Comparison of ENCODE assay signal across 12 cellular contexts in genomic region chr10:110368002-110368401, GRCh38.
DNase-seq lines count a peak whose midpoint lies in the region; ATAC-seq and TF ChIP-seq lines count a peak whose summit lies in the region.
"Had no signal": no experiment of that assay in that cellular context is flagged by ENCODE, and none has a peak within 500 bp of the region (broad histone marks: within the 10 kb centered on the region; RNA-seq: fewer than 3 reads in every experiment).

No MANE protein-coding gene starts in this region.

- no peaks in the 10 kb centered on the region for H3K4me1 ChIP-seq in uterus

- TF ChIP-seq CTCF in HFFc6 (IDR thresholded peaks at IDR 0.05) (no peak), uterus (IDR thresholded peaks at IDR 0.05) (no peak)

- H3K9me3 Mint-ChIP-seq in activated T-cell treated with anti-CD3 and anti-CD28 coated beads, Interleukin-2, amount 50 U/mL, for 24 hours: no peaks in the 10 kb centered on the region
- H3K9me3 Mint-ChIP-seq in stimulated activated naive B cell treated with anti-CD40 and anti-IgM and Interleukin-4, amounts not matched to agents 10 μg/mL and 1 μg/mL and 100 μg/mL, for 72 hours: no peaks in the 10 kb centered on the region
- H3K9me3 Mint-ChIP-seq in HFFc6: no peaks in the 10 kb centered on the region
- H3K9me3 Mint-ChIP-seq: activated T-cell treated with anti-CD3 and anti-CD28 coated beads, Interleukin-2, amount 50 U/mL, for 4 hours had no signal

- peak; percentile 52 for ATAC-seq in HG02571 (IDR thresholded peaks at IDR 0.05; ENCODE audit: unreplicated experiment)
- ATAC-seq in stimulated activated naive B cell treated with anti-CD40 and anti-IgM and Interleukin-4, amounts not matched to agents 10 μg/mL and 1 μg/mL and 100 μg/mL, for 72 hours (replicated peaks): peak; percentile 82 to 84
- ATAC-seq: activated T-cell treated with anti-CD3 and anti-CD28 coated beads, Interleukin-2, amount 50 U/mL, for 4 hours had no signal

- peaks cover 72% of the 10 kb centered on the region for H3K4me1 Mint-ChIP-seq in activated T-cell treated with anti-CD3 and anti-CD28 coated beads, Interleukin-2, amount 50 U/mL, for 24 hours (ENCODE audit: low read depth)
- peaks cover 63 to 87% of the 10 kb centered on the region in 2 donors for H3K4me1 Mint-ChIP-seq in stimulated activated naive B cell treated with anti-CD40 and anti-IgM and Interleukin-4, amounts not matched to agents 10 μg/mL and 1 μg/mL and 100 μg/mL, for 72 hours
- H3K4me1 Mint-ChIP-seq in HFFc6 (ENCODE audit: low read depth): peaks cover 35% of the 10 kb centered on the region

- H3K4me3 ChIP-seq in uterus: no peak overlapping the region
- H3K4me3 ChIP-seq: spleen had no signal

- peak overlapping the region; percentile 33 for H3K27ac Mint-ChIP-seq in activated T-cell treated with anti-CD3 and anti-CD28 coated beads, Interleukin-2, amount 50 U/mL, for 24 hours
- H3K27ac Mint-ChIP-seq in stimulated activated naive B cell treated with anti-CD40 and anti-IgM and Interleukin-4, amounts not matched to agents 10 μg/mL and 1 μg/mL and 100 μg/mL, for 72 hours: peak overlapping the region; percentile 78
- no peak overlapping the region for H3K27ac Mint-ChIP-seq in HFFc6

- H3K27ac ChIP-seq in uterus: no peak overlapping the region
- H3K27ac ChIP-seq: spleen had no signal

- H3K9me3 ChIP-seq in uterus: no peaks in the 10 kb centered on the region
- H3K9me3 ChIP-seq: spleen had no signal

- no peaks in the 10 kb centered on the region for H3K27me3 Mint-ChIP-seq in activated T-cell treated with anti-CD3 and anti-CD28 coated beads, Interleukin-2, amount 50 U/mL, for 24 hours
- no peaks in the 10 kb centered on the region for H3K27me3 Mint-ChIP-seq in stimulated activated naive B cell treated with anti-CD40 and anti-IgM and Interleukin-4, amounts not matched to agents 10 μg/mL and 1 μg/mL and 100 μg/mL, for 72 hours
- peaks cover 2% of the 10 kb centered on the region; the same call in 1 of the 2 replicates for H3K27me3 Mint-ChIP-seq in HFFc6 (ENCODE audit: insufficient read depth)

- H3K4me3 Mint-ChIP-seq in activated T-cell treated with anti-CD3 and anti-CD28 coated beads, Interleukin-2, amount 50 U/mL, for 24 hours: no peak overlapping the region
- peak overlapping the region; percentile 33 to 44 for H3K4me3 Mint-ChIP-seq in stimulated activated naive B cell treated with anti-CD40 and anti-IgM and Interleukin-4, amounts not matched to agents 10 μg/mL and 1 μg/mL and 100 μg/mL, for 72 hours
- no peak overlapping the region for H3K4me3 Mint-ChIP-seq in HFFc6
- H3K4me3 Mint-ChIP-seq: activated T-cell treated with anti-CD3 and anti-CD28 coated beads, Interleukin-2, amount 50 U/mL, for 4 hours had no signal

- no peak for TF ChIP-seq POLR2A in uterus (IDR thresholded peaks at IDR 0.05)

- H3K36me3 ChIP-seq in uterus: no peaks in the 10 kb centered on the region
- H3K36me3 ChIP-seq: spleen had no signal

- H3K36me3 Mint-ChIP-seq in activated T-cell treated with anti-CD3 and anti-CD28 coated beads, Interleukin-2, amount 50 U/mL, for 24 hours (ENCODE audit: low read depth): no peaks in the 10 kb centered on the region
- H3K36me3 Mint-ChIP-seq in stimulated activated naive B cell treated with anti-CD40 and anti-IgM and Interleukin-4, amounts not matched to agents 10 μg/mL and 1 μg/mL and 100 μg/mL, for 72 hours: no peaks in the 10 kb centered on the region
- H3K36me3 Mint-ChIP-seq in HFFc6 (ENCODE audit: low read depth): no peaks in the 10 kb centered on the region

- no peak for DNase-seq in activated T-cell treated with anti-CD3 and anti-CD28 coated beads, Interleukin-2, amount 50 U/mL, for 24 hours
- no peak for DNase-seq in activated T-cell treated with anti-CD3 and anti-CD28 coated beads, Interleukin-2, amount 50 U/mL, for 1 hour
- DNase-seq in OCI-M1 (lab: John Stamatoyannopoulos, UW) (peak; percentile 50), DMS153 (lab: John Stamatoyannopoulos, UW) (no peak), HFFc6 (no peak), uterus (no peak)
- peak; percentile 51 for DNase-seq in stimulated activated naive B cell treated with anti-CD40 and anti-IgM and Interleukin-4, amounts not matched to agents 10 μg/mL and 1 μg/mL and 100 μg/mL, for 72 hours
- DNase-seq: activated T-cell treated with anti-CD3 and anti-CD28 coated beads, Interleukin-2, amount 50 U/mL, for 4 hours; spleen; stimulated activated naive CD4-positive, alpha-beta T cell treated with Interleukin-2 at 50 U/mL for 16 hours; T-helper 2 cell had no signal

- intact Hi-C loops in uterus (cut with DNase I; ENCODE audit: low total_unique reads): no loop called here

- H3K27me3 ChIP-seq in uterus: no peaks in the 10 kb centered on the region
- H3K27me3 ChIP-seq: spleen had no signal

Comparison
In these comparisons a context has a peak if more than half of its experiments do, and no peak if none do; other contexts are left out.
1. DNase-seq: peak in OCI-M1 (single experiment) and stimulated activated naive B cell treated with anti-CD40 and anti-IgM and Interleukin-4, amounts not matched to agents 10 μg/mL and 1 μg/mL and 100 μg/mL, for 72 hours (single experiment); none in activated T-cell treated with anti-CD3 and anti-CD28 coated beads, Interleukin-2, amount 50 U/mL, for 24 hours (single experiment), activated T-cell treated with anti-CD3 and anti-CD28 coated beads, Interleukin-2, amount 50 U/mL, for 1 hour (single experiment), DMS153 (single experiment), HFFc6 (single experiment) and uterus (0 of 2).
2. H3K4me3 Mint-ChIP-seq: peak in stimulated activated naive B cell treated with anti-CD40 and anti-IgM and Interleukin-4, amounts not matched to agents 10 μg/mL and 1 μg/mL and 100 μg/mL, for 72 hours (2 of 2); none in activated T-cell treated with anti-CD3 and anti-CD28 coated beads, Interleukin-2, amount 50 U/mL, for 24 hours (single experiment) and HFFc6 (single experiment).